In genomic region chr10:2876032-2876431, GRCh38 we compare ENCODE assay signal across 8 cellular contexts.
"Had no signal": no experiment of that assay in that cellular context is flagged by ENCODE, and none has a peak within 500 bp of the region (broad histone marks: within the 10 kb centered on the region; RNA-seq: fewer than 3 reads in every experiment).

No MANE protein-coding gene starts in this region.

- H3K9ac ChIP-seq: KMS-11 had no signal

- DNase-seq: IMR-90, KBM-7, KG1 had no signal

- H3K9me3 Mint-ChIP-seq: IgD-negative memory B cell had no signal

- ATAC-seq: HepG2 had no signal

- H3K4me3 Mint-ChIP-seq: IgD-negative memory B cell had no signal

- H3K4me2 ChIP-seq: KMS-11 had no signal

- FAIRE-seq: HepG2, HTR-8/SVneo had no signal

- H3K27ac Mint-ChIP-seq: IgD-negative memory B cell had no signal

- H3K36me3 Mint-ChIP-seq: IgD-negative memory B cell had no signal

- H3K4me1 Mint-ChIP-seq: IgD-negative memory B cell had no signal

- H3K27ac ChIP-seq: HL-60, KMS-11 had no signal
